9 cellular contexts compared by ENCODE assay signal in the genomic region with DNA sequence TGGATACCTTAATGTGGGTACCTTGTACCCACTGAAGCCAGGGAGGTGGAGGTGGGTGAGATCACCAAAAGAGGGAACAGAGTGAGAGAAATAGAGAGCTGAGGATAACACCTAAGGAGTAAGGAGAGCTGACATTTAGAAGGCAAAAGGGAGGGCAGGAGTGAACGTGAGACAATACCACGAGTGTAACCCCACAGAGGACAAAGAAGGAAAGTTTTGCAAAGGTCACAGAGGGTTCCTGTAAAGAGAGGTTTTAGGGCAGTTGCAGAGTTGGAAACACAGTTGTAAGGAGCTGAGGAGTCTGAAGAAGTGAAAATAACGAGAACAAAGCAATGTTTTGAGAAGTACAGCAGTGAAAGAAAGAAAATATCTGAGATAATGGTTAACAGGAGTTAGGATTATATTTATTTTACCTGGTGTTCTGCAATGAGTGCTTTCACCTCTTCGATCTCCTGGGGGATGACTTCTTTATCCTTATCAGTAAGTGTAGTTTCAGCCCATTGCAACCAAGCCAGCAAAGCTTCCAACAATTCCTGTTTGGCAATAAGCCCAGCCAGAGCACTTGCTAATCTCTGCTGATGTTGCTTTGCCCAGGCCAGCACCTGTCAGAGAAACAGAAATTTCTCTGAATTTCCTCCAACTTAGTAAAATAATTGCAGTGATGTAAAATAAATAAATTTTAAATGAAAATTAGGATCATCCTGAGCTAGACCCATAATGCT.
A peak's percentile ranks its signal among the peaks of the same experiment; 100 is the strongest.
DNase-seq lines count a peak whose midpoint lies in the region; ATAC-seq, FAIRE-seq and TF ChIP-seq lines count a peak whose summit lies in the region.
"Had no signal": no experiment of that assay in that cellular context is flagged by ENCODE, and none has a peak within 500 bp of the region (broad histone marks: within the 10 kb centered on the region; RNA-seq: fewer than 3 reads in every experiment).

No MANE protein-coding gene starts in this region.

- H3K23ac ChIP-seq in IMR-90 (ENCODE audit: low read depth, low read length): no peak overlapping the region

- H3K9me3 Mint-ChIP-seq in activated CD4-positive, alpha-beta memory T cell treated with anti-CD3 and anti-CD28 coated beads, Interleukin-2, amount 10 ng/mL, durations not matched to agents 7 days and 5 days: peaks cover 4% of the 10 kb centered on the region

- H3K9me1 ChIP-seq in IMR-90 (ENCODE audit: insufficient read depth, low read length): peaks cover 3% of the 10 kb centered on the region

- H3K18ac ChIP-seq in IMR-90 (ENCODE audit: low read depth, low read length): no peak overlapping the region

- H2AFZ ChIP-seq in IMR-90 (replicated peaks; ENCODE audit: low read length, poor library complexity) (no peak overlapping the region), hepatocyte (no peak overlapping the region)

- FAIRE-seq in D721Med (lab: Jason Lieb, UNC): no peak

- H3K14ac ChIP-seq in IMR-90 (replicated peaks; ENCODE audit: low read depth, low read length): no peak overlapping the region

- DNase-seq in IMR-90 (peak; percentile 71), adrenal gland (peak; percentile 59 to 89 (median 80)), hepatocyte (ENCODE audit: low spot score) (peak; percentile 50), stomach (peak; percentile 58), SK-N-DZ (ENCODE audit: low spot score) (no peak), D721Med (ENCODE audit: insufficient read length, low spot score) (no peak)
- no peak for DNase-seq in activated CD4-positive, alpha-beta memory T cell treated with anti-CD3 and anti-CD28 coated beads, Interleukin-2, amount 10 ng/mL, durations not matched to agents 7 days and 5 days
- DNase-seq: activated naive CD8-positive, alpha-beta T cell treated with anti-CD3 and anti-CD28 coated beads, Interleukin-2, amount 50 U/mL, for 24 hours had no signal

- H2AK5ac ChIP-seq in IMR-90 (ENCODE audit: low read depth, low read length): no peak overlapping the region

- H2BK120ac ChIP-seq in IMR-90 (ENCODE audit: low read depth, low read length): no peak overlapping the region

- intact Hi-C loops in IMR-90 (cut with micrococcal nuclease): no loop called here
- intact Hi-C loops in adrenal gland (cut with DNase I): loop anchor here in 1 of 2 donors (10.0 kb wide), 1 partner anchor 119 kb away; no protein-coding TSS in a partner anchor
- intact Hi-C loops in stomach (cut with DNase I; ENCODE audit: low total_unique reads): no loop called here

- H3K4me3 ChIP-seq in IMR-90 (ENCODE audit: insufficient read depth, low read depth, low read length): no peak overlapping the region
- H3K4me3 ChIP-seq in adrenal gland: no peak overlapping the region
- H3K4me3 ChIP-seq in hepatocyte: no peak overlapping the region
- H3K4me3 ChIP-seq in stomach: no peak overlapping the region
- H3K4me3 ChIP-seq: SK-N-MC had no signal

- POLR2A ChIA-PET in IMR-90 (lab: Charles Lee; ENCODE audit: unreplicated experiment): no interaction called here
- POLR2A ChIA-PET in activated CD4-positive, alpha-beta memory T cell treated with anti-CD3 and anti-CD28 coated beads, Interleukin-2, amount 10 ng/mL, durations not matched to agents 7 days and 5 days (lab: Charles Lee): no interaction called here

- no peak overlapping the region for H2BK15ac ChIP-seq in IMR-90 (ENCODE audit: low read depth, low read length)

- H3K56ac ChIP-seq in IMR-90 (ENCODE audit: extremely low read depth, insufficient read depth, low read length): no peak overlapping the region

- no TSS peak for BruUV-seq in IMR-90 (replicated peaks; lab: Mats Ljungman, UMichigan)

- no peaks in the 10 kb centered on the region for H3K27me3 Mint-ChIP-seq in activated CD4-positive, alpha-beta memory T cell treated with anti-CD3 and anti-CD28 coated beads, Interleukin-2, amount 10 ng/mL, durations not matched to agents 7 days and 5 days
- H3K27me3 Mint-ChIP-seq: activated naive CD8-positive, alpha-beta T cell treated with anti-CD3 and anti-CD28 coated beads, Interleukin-2, amount 50 U/mL, for 24 hours had no signal

- WGBS in IMR-90 (ENCODE audit: extremely low coverage in 2 of 2, insufficient read length in 1 of 2), 2 experiments: 79% methylated on average over 2 of the region's 4 CpGs; no CpG with 5 or more reads in 1 of the 2 experiments
- 23 to 35% (median 33%) methylated on average over 4 of the region's 4 CpGs for WGBS in adrenal gland, 4 donors
- WGBS in hepatocyte (ENCODE audit: low lambda C conversion rate, missing lambda C conversion rate): 66% methylated on average over 4 of the region's 4 CpGs
- WGBS in stomach, 5 donors: 19 to 40% (median 32%) methylated on average over 4 of the region's 4 CpGs

- TF ChIP-seq CTCF in IMR-90 (conservative IDR thresholded peaks at IDR 0.05; ENCODE audit: low read depth, low read length) (no peak), adrenal gland (IDR thresholded peaks at IDR 0.05) (no peak), hepatocyte (IDR thresholded peaks at IDR 0.05; ENCODE audit: poor library complexity) (no peak), stomach (IDR thresholded peaks at IDR 0.05) (no peak), D721Med (IDR thresholded peaks at IDR 0.05; ENCODE audit: insufficient read depth, missing control alignments) (no peak)

- dilution Hi-C loops in IMR-90 (cut with HindIII; ENCODE audit: low sequenced_read_pairs, unreplicated experiment): no loop called here

- no peak overlapping the region for H4K8ac ChIP-seq in IMR-90 (ENCODE audit: low read depth in 2 of 2, low read length in 2 of 2)

- H3K27me3 ChIP-seq in IMR-90 (ENCODE audit: control insufficient read depth, insufficient read depth, low read length): no peaks in the 10 kb centered on the region
- no peaks in the 10 kb centered on the region for H3K27me3 ChIP-seq in adrenal gland
- no peaks in the 10 kb centered on the region for H3K27me3 ChIP-seq in hepatocyte
- no peaks in the 10 kb centered on the region for H3K27me3 ChIP-seq in stomach

- H3K27ac Mint-ChIP-seq in activated CD4-positive, alpha-beta memory T cell treated with anti-CD3 and anti-CD28 coated beads, Interleukin-2, amount 10 ng/mL, durations not matched to agents 7 days and 5 days: no peak overlapping the region
- H3K27ac Mint-ChIP-seq: activated naive CD8-positive, alpha-beta T cell treated with anti-CD3 and anti-CD28 coated beads, Interleukin-2, amount 50 U/mL, for 24 hours had no signal

- no peaks in the 10 kb centered on the region for H3K9me2 ChIP-seq in hepatocyte (replicated peaks; ENCODE audit: insufficient read depth)

- H3K4me1 Mint-ChIP-seq in activated CD4-positive, alpha-beta memory T cell treated with anti-CD3 and anti-CD28 coated beads, Interleukin-2, amount 10 ng/mL, durations not matched to agents 7 days and 5 days: no peaks in the 10 kb centered on the region
- H3K4me1 Mint-ChIP-seq: activated naive CD8-positive, alpha-beta T cell treated with anti-CD3 and anti-CD28 coated beads, Interleukin-2, amount 50 U/mL, for 24 hours had no signal

- H3K36me3 Mint-ChIP-seq in activated CD4-positive, alpha-beta memory T cell treated with anti-CD3 and anti-CD28 coated beads, Interleukin-2, amount 10 ng/mL, durations not matched to agents 7 days and 5 days (ENCODE audit: low read depth): no peaks in the 10 kb centered on the region

- H2BK20ac ChIP-seq in IMR-90 (ENCODE audit: low read depth, low read length): no peak overlapping the region

- no peak overlapping the region for H3K4ac ChIP-seq in IMR-90 (ENCODE audit: low read depth, low read length)

- 0 out of 2 replicates have a peak, but pooled peaks cover 2% of the 10 kb centered on the region for H3K4me1 ChIP-seq in IMR-90 (ENCODE audit: control insufficient read depth, insufficient read depth, low read length)
- H3K4me1 ChIP-seq in adrenal gland (replicated peaks in 1 of 2): peaks cover 16 to 21% of the 10 kb centered on the region in 2 donors
- H3K4me1 ChIP-seq in hepatocyte (ENCODE audit: insufficient read depth): peaks cover 4% of the 10 kb centered on the region
- peaks cover 4 to 22% (median 12%) of the 10 kb centered on the region in 4 donors for H3K4me1 ChIP-seq in stomach

- no peaks in the 10 kb centered on the region for H4K20me1 ChIP-seq in IMR-90 (ENCODE audit: insufficient read depth, low read length)
- H4K20me1 ChIP-seq in hepatocyte (ENCODE audit: insufficient read depth, poor library complexity, severe bottlenecking): no peaks in the 10 kb centered on the region

- no peak for TF ChIP-seq RAD21 in IMR-90 (IDR thresholded peaks at IDR 0.05; ENCODE audit: low read length)

- H3K79me2 ChIP-seq in hepatocyte: peaks cover 13% of the 10 kb centered on the region

- ATAC-seq in IMR-90 (ENCODE audit: low read depth): peak; percentile 57
- ATAC-seq: activated naive CD8-positive, alpha-beta T cell treated with anti-CD3 and anti-CD28 coated beads, Interleukin-2, amount 50 U/mL, for 24 hours had no signal

- no peak for TF ChIP-seq EP300 in stomach (IDR thresholded peaks at IDR 0.05)

- no peak overlapping the region for H3K4me2 ChIP-seq in IMR-90 (ENCODE audit: low read depth, low read length)
- no peak overlapping the region for H3K4me2 ChIP-seq in hepatocyte

- H2BK5ac ChIP-seq in IMR-90 (ENCODE audit: low read depth, low read length, poor library complexity, severe bottlenecking): no peak overlapping the region

- no peak overlapping the region for H4K5ac ChIP-seq in IMR-90 (ENCODE audit: low read depth, low read length)

- H3K27ac ChIP-seq in IMR-90 (ENCODE audit: insufficient read depth, low read length) (no peak overlapping the region), adrenal gland (peak overlapping the region in 2 of 5 donors; percentile 27 to 52), hepatocyte (no peak overlapping the region), stomach (peak overlapping the region in 2 of 5 donors; percentile 14 to 20)
- H3K27ac ChIP-seq: SK-N-MC had no signal

- H3K79me1 ChIP-seq in IMR-90 (ENCODE audit: low read depth in 1 of 2, low read length in 2 of 2): peaks cover 22 to 42% of the 10 kb centered on the region in 2 experiments

- no peak overlapping the region for H4K91ac ChIP-seq in IMR-90 (ENCODE audit: insufficient read depth, low read depth, low read length)

- no peak overlapping the region for H3K4me3 Mint-ChIP-seq in activated CD4-positive, alpha-beta memory T cell treated with anti-CD3 and anti-CD28 coated beads, Interleukin-2, amount 10 ng/mL, durations not matched to agents 7 days and 5 days
- H3K4me3 Mint-ChIP-seq: activated naive CD8-positive, alpha-beta T cell treated with anti-CD3 and anti-CD28 coated beads, Interleukin-2, amount 50 U/mL, for 24 hours had no signal

- H3K9me3 ChIP-seq in IMR-90 (ENCODE audit: control insufficient read depth, insufficient read depth, low read length) (peaks cover 2% of the 10 kb centered on the region; the same call in 1 of the 2 replicates), adrenal gland (replicated peaks in 1 of 3) (no peaks in the 10 kb centered on the region), hepatocyte (ENCODE audit: low read depth) (no peaks in the 10 kb centered on the region), stomach (no peaks in the 10 kb centered on the region)

- CTCF ChIA-PET in IMR-90 (lab: Yijun Ruan, JAX): no interaction called here
- CTCF ChIA-PET in activated CD4-positive, alpha-beta memory T cell treated with anti-CD3 and anti-CD28 coated beads, Interleukin-2, amount 10 ng/mL, durations not matched to agents 7 days and 5 days (lab: Charles Lee): no interaction called here

- no peak overlapping the region for H2AK9ac ChIP-seq in IMR-90 (replicated peaks; ENCODE audit: low read depth, low read length, poor library complexity)

- no peak overlapping the region for H3K9ac ChIP-seq in IMR-90 (ENCODE audit: low read depth, low read length)

- in situ Hi-C loops in IMR-90 (cut with MboI; ENCODE audit: low sequenced_read_pairs): no loop called here

- TF ChIP-seq POLR2A in IMR-90 (IDR thresholded peaks at IDR 0.05; ENCODE audit: low read depth, low read length): no peak
- no peak for TF ChIP-seq POLR2A in adrenal gland (IDR thresholded peaks at IDR 0.05)
- TF ChIP-seq POLR2A in stomach (IDR thresholded peaks at IDR 0.05): no peak

- H3K36me3 ChIP-seq in IMR-90 (ENCODE audit: control insufficient read depth, insufficient read depth, low read length): peaks cover 65% of the 10 kb centered on the region
- peaks cover 0 to 43% of the 10 kb centered on the region in 2 donors for H3K36me3 ChIP-seq in adrenal gland (replicated peaks in 1 of 2)
- H3K36me3 ChIP-seq in hepatocyte (replicated peaks; ENCODE audit: insufficient read depth, low read depth): peaks cover 8% of the 10 kb centered on the region
- H3K36me3 ChIP-seq in stomach: peaks cover 23 to 88% (median 78%) of the 10 kb centered on the region in 4 donors

Comparison
In these comparisons a context has a peak if more than half of its experiments do, and no peak if none do; other contexts are left out.
1. DNase-seq: peak in IMR-90 (single experiment), adrenal gland (7 of 7), hepatocyte (single experiment) and stomach (single experiment); none in activated CD4-positive, alpha-beta memory T cell treated with anti-CD3 and anti-CD28 coated beads, Interleukin-2, amount 10 ng/mL, durations not matched to agents 7 days and 5 days (single experiment), SK-N-DZ (single experiment) and D721Med (single experiment).